Comparison of ENCODE assay signal across 10 cellular contexts in genomic region chr11:69209936-69210659, GRCh38. TPM values are rescaled to one million over a fixed set of nuclear protein-coding genes. Genes with fewer than 3 reads are reported as not detected.
DNase-seq lines count a peak whose midpoint lies in the region; FAIRE-seq and TF ChIP-seq lines count a peak whose summit lies in the region.
"Had no signal": no experiment of that assay in that cellular context is flagged by ENCODE, and none has a peak within 500 bp of the region (broad histone marks: within the 10 kb centered on the region; RNA-seq: fewer than 3 reads in every experiment).

No MANE protein-coding gene starts in this region.

- CTCF ChIA-PET in Calu3 (lab: Charles Lee) = interaction anchor here (1.1 to 1.7 kb wide), 2 partner anchors 40 to 87 kb away, joined by 4 to 5 read pairs; no protein-coding TSS in a partner anchor

- peak overlapping the region; percentile 65 for H3K27ac Mint-ChIP-seq in Calu3 (ENCODE audit: unreplicated experiment)

- intact Hi-C loops in Calu3 (cut with micrococcal nuclease; ENCODE audit: unreplicated experiment) = loop anchor here (10.0 kb wide), 1 partner anchor 75 kb away; no protein-coding TSS in a partner anchor

- no peak for FAIRE-seq in GM19239 (lab: Jason Lieb, UNC)

- H3K27me3 Mint-ChIP-seq in Calu3 (ENCODE audit: unreplicated experiment) = no peaks in the 10 kb centered on the region

- BruUV-seq in Calu3 (replicated peaks; lab: Mats Ljungman, UMichigan) = no TSS peak

- H3K4me1 Mint-ChIP-seq in Calu3 (ENCODE audit: low read depth, unreplicated experiment) = peaks cover 35% of the 10 kb centered on the region

- H3K4me3 Mint-ChIP-seq in Calu3 (ENCODE audit: low read depth, unreplicated experiment) = no peak overlapping the region

- peaks cover 10% of the 10 kb centered on the region for H3K36me3 Mint-ChIP-seq in Calu3 (ENCODE audit: insufficient read depth, unreplicated experiment)

- peak; percentile 25 for DNase-seq in A172 (ENCODE audit: low spot score)
- DNase-seq in Calu3 = peak; percentile 61
- DNase-seq in RPMI7951 (ENCODE audit: low read depth) = peak; percentile 27
- DNase-seq in kidney tubule cell (ENCODE audit: low spot score) = peak; percentile 14
- no peak for DNase-seq in DMS 273 (lab: John Stamatoyannopoulos, UW; ENCODE audit: unreplicated experiment)
- DNase-seq in GM19239 (ENCODE audit: insufficient read length, low spot score) = no peak
- no peak for DNase-seq in NCI-H82 treated with DMSO at 0.1 percent for 48 hours (lab: John Stamatoyannopoulos, UW; ENCODE audit: unreplicated experiment)
- no peak for DNase-seq in activated CD8-positive, alpha-beta memory T cell treated with anti-CD3 and anti-CD28 coated beads, Interleukin-2, amount 50 U/mL, for 48 hours
- DNase-seq: central memory CD4-positive, alpha-beta T cell; NCI-H1694 treated with DMSO at 0.1 percent for 48 hours had no signal

- no peak for TF ChIP-seq CTCF in Calu3 (IDR thresholded peaks at IDR 0.05; ENCODE audit: unreplicated experiment)

- H3K9me3 Mint-ChIP-seq in Calu3 (ENCODE audit: low read depth, unreplicated experiment) = peaks cover 6% of the 10 kb centered on the region

RNA-seq across cellular contexts. Expression of gene SMIM38, which starts 54.4 kb away (rescaled TPM):
- total RNA-seq in A172 (2014; rRNA removed; shearing (Covaris generic)) = 0.14 and 1.8 TPM in 2 replicates
- 0.33 TPM in 1 of 2 replicates, not detected in the other for total RNA-seq in Calu3 (2022)
- not detected in 2 replicates for total RNA-seq in RPMI7951 (2014; rRNA removed; shearing (Covaris generic))

Comparison
In these comparisons a context has a peak if more than half of its experiments do, and no peak if none do; other contexts are left out.
1. DNase-seq: peak in A172 (single experiment), Calu3 (single experiment), RPMI7951 (single experiment) and kidney tubule cell (single experiment); none in DMS 273 (single experiment), GM19239 (single experiment), NCI-H82 treated with DMSO at 0.1 percent for 48 hours (single experiment) and activated CD8-positive, alpha-beta memory T cell treated with anti-CD3 and anti-CD28 coated beads, Interleukin-2, amount 50 U/mL, for 48 hours (single experiment).